12 cellular contexts compared by ENCODE assay signal in the genomic region with DNA sequence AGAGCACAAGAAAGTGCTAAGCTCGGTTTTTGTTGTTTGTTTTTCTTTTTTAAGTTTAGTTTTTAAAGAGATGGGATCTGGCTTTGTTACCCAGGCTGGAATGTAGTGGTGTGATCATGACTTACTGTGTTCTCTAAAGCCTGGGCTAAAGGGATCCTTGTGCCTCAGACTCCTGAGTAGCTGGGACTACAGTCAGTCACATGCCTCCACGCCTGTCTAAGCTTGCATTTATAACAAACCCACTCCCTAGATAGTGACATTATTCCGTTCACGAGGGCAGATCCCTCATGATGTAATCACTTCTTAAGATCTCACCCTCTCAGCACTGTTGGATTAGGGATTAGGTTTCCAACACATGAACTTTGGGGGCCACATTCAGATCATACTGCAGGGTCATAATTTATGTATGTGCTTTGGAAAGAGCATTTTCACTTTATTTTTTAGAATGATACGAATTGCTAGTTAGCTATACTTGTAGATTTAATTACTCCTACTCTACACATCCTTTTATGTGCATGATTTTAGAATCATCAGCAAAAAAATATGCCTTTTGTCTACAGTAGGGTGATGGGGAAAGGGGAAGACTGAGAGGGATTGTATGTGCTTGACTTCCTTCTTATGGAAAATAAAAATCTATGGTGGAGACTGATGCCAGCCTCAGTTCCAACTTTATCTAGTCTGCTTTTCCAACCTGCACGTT.
DNase-seq lines count a peak whose midpoint lies in the region; ATAC-seq, FAIRE-seq and TF ChIP-seq lines count a peak whose summit lies in the region.
"Had no signal": no experiment of that assay in that cellular context is flagged by ENCODE, and none has a peak within 500 bp of the region (broad histone marks: within the 10 kb centered on the region; RNA-seq: fewer than 3 reads in every experiment).

No MANE protein-coding gene starts in this region.

- no peak for ATAC-seq in CD4-positive, CD25-positive, alpha-beta regulatory T cell (ENCODE audit: low read depth in 2 of 2)
- no peak for ATAC-seq in left lobe of liver
- ATAC-seq: naive thymus-derived CD8-positive, alpha-beta T cell had no signal

- H3K36me3 ChIP-seq in CD4-positive, CD25-positive, alpha-beta regulatory T cell (ENCODE audit: control insufficient read depth, insufficient read depth, low read length) = peaks cover 8% of the 10 kb centered on the region
- H3K36me3 ChIP-seq in right atrium auricular region = no peaks in the 10 kb centered on the region

- no peak overlapping the region for H3K4me3 Mint-ChIP-seq in CD4-positive, CD25-positive, alpha-beta regulatory T cell
- H3K4me3 Mint-ChIP-seq in mesothelial cell of epicardium = no peak overlapping the region
- H3K4me3 Mint-ChIP-seq: CD4-positive, alpha-beta T cell had no signal

- H3K27ac ChIP-seq in CD4-positive, CD25-positive, alpha-beta regulatory T cell (ENCODE audit: insufficient read depth, low read length, poor library complexity, severe bottlenecking) = no peak overlapping the region
- no peak overlapping the region for H3K27ac ChIP-seq in right atrium auricular region

- DNase-seq in CD4-positive, CD25-positive, alpha-beta regulatory T cell = no peak
- DNase-seq in NCI-H524 treated with DMSO at 0.1 percent for 48 hours (lab: John Stamatoyannopoulos, UW) (peak; percentile 47), dedifferentiated amniotic fluid mesenchymal stem cell (ENCODE audit: extremely low spot score) (peak; percentile 51), mesothelial cell of epicardium (ENCODE audit: low spot score in 2 of 2, unreplicated experiment in 2 of 2) (no peak), left lobe of liver (ENCODE audit: low spot score) (no peak), frontal cortex (ENCODE audit: low spot score in 2 of 2) (no peak), NCI-H1694 treated with DMSO at 0.1 percent for 48 hours (lab: John Stamatoyannopoulos, UW) (no peak), right atrium auricular region (ENCODE audit: low spot score) (no peak)
- DNase-seq: aorta; CD4-positive, alpha-beta T cell; naive thymus-derived CD8-positive, alpha-beta T cell; NCI-H446 had no signal

- peaks cover 18% of the 10 kb centered on the region for H3K4me1 ChIP-seq in CD4-positive, CD25-positive, alpha-beta regulatory T cell (ENCODE audit: control insufficient read depth, insufficient read depth, low read length, poor library complexity, severe bottlenecking)
- peaks cover 0 to 27% of the 10 kb centered on the region in 2 donors for H3K4me1 ChIP-seq in right atrium auricular region

- peaks cover 22 to 56% (median 36%) of the 10 kb centered on the region in 4 donors for H3K4me1 Mint-ChIP-seq in CD4-positive, CD25-positive, alpha-beta regulatory T cell
- H3K4me1 Mint-ChIP-seq in mesothelial cell of epicardium = peaks cover 34% of the 10 kb centered on the region

- no peaks in the 10 kb centered on the region for H3K27me3 Mint-ChIP-seq in CD4-positive, CD25-positive, alpha-beta regulatory T cell
- H3K27me3 Mint-ChIP-seq in mesothelial cell of epicardium (ENCODE audit: low read depth) = no peaks in the 10 kb centered on the region
- H3K27me3 Mint-ChIP-seq: CD4-positive, alpha-beta T cell; naive thymus-derived CD8-positive, alpha-beta T cell had no signal

- H3K4me3 ChIP-seq in CD4-positive, CD25-positive, alpha-beta regulatory T cell (ENCODE audit: low read depth, low read length) = no peak overlapping the region
- no peak overlapping the region for H3K4me3 ChIP-seq in right atrium auricular region

- peaks cover 46% of the 10 kb centered on the region for H3K36me3 Mint-ChIP-seq in CD4-positive, CD25-positive, alpha-beta regulatory T cell
- H3K36me3 Mint-ChIP-seq in mesothelial cell of epicardium = peaks cover 30% of the 10 kb centered on the region

- peaks cover 6 to 8% of the 10 kb centered on the region in 2 experiments for H3K9me3 ChIP-seq in CD4-positive, CD25-positive, alpha-beta regulatory T cell (ENCODE audit: control insufficient read depth in 2 of 2, low read length in 2 of 2)
- H3K9me3 ChIP-seq in right atrium auricular region = peaks cover 0 to under 1% of the 10 kb centered on the region in 2 donors

- H3K27me3 ChIP-seq in CD4-positive, CD25-positive, alpha-beta regulatory T cell (ENCODE audit: control insufficient read depth, insufficient read depth, low read length) = no peaks in the 10 kb centered on the region
- H3K27me3 ChIP-seq in right atrium auricular region = no peaks in the 10 kb centered on the region

- peak overlapping the region; percentile 4 to 71 (median 26) for H3K27ac Mint-ChIP-seq in CD4-positive, CD25-positive, alpha-beta regulatory T cell
- H3K27ac Mint-ChIP-seq in mesothelial cell of epicardium = peak overlapping the region; percentile 70
- H3K27ac Mint-ChIP-seq: CD4-positive, alpha-beta T cell had no signal

- FAIRE-seq in frontal cortex (lab: Jason Lieb, UNC) = no peak

- peaks cover 0 to 13% (median 5%) of the 10 kb centered on the region in 7 donors for H3K9me3 Mint-ChIP-seq in CD4-positive, CD25-positive, alpha-beta regulatory T cell
- peaks cover 17% of the 10 kb centered on the region for H3K9me3 Mint-ChIP-seq in mesothelial cell of epicardium

- no peak for TF ChIP-seq CTCF in mesothelial cell of epicardium (IDR thresholded peaks at IDR 0.05; ENCODE audit: unreplicated experiment)
- TF ChIP-seq CTCF in right atrium auricular region (IDR thresholded peaks at IDR 0.05) = no peak

Comparison
In these comparisons a context has a peak if more than half of its experiments do, and no peak if none do; other contexts are left out.
1. DNase-seq: peak in NCI-H524 treated with DMSO at 0.1 percent for 48 hours (single experiment) and dedifferentiated amniotic fluid mesenchymal stem cell (single experiment); none in CD4-positive, CD25-positive, alpha-beta regulatory T cell (0 of 3), mesothelial cell of epicardium (0 of 2), left lobe of liver (single experiment), frontal cortex (0 of 2), NCI-H1694 treated with DMSO at 0.1 percent for 48 hours (single experiment) and right atrium auricular region (single experiment).